In genomic region chr10:78445308-78445707, GRCh38 we compare ENCODE assay signal across 30 cellular contexts.
"Had no signal": no experiment of that assay in that cellular context is flagged by ENCODE, and none has a peak within 500 bp of the region (broad histone marks: within the 10 kb centered on the region; RNA-seq: fewer than 3 reads in every experiment).

No MANE protein-coding gene starts in this region.

- H3K36me3 Mint-ChIP-seq: activated CD4-positive, alpha-beta memory T cell treated with anti-CD3 and anti-CD28 coated beads for 36 hours; activated CD8-positive, alpha-beta memory T cell treated with anti-CD3 and anti-CD28 coated beads, Interleukin-2, amount 10 ng/mL, durations not matched to agents 7 days and 5 days; activated naive CD4-positive, alpha-beta T cell treated with anti-CD3 and anti-CD28 coated beads, Interleukin-2, amount 10 ng/mL, durations not matched to agents 7 days and 5 days; activated naive CD4-positive, alpha-beta T cell treated with anti-CD3 and anti-CD28 coated beads, Interleukin-2, amount 50 U/mL, for 72 hours; activated naive CD8-positive, alpha-beta T cell treated with anti-CD3 and anti-CD28 coated beads, Interleukin-2, amount 10 ng/mL, durations not matched to agents 7 days and 5 days; brain had no signal

- H3K27me3 ChIP-seq: ascending aorta, breast epithelium, cardiac muscle cell, colonic mucosa had no signal

- H3K27ac ChIP-seq: ascending aorta, breast epithelium, cardiac muscle cell, colonic mucosa had no signal

- H3K4me3 Mint-ChIP-seq: activated CD4-positive, alpha-beta memory T cell treated with anti-CD3 and anti-CD28 coated beads for 36 hours; activated CD4-positive, alpha-beta T cell treated with anti-CD3 and anti-CD28 coated beads for 36 hours; activated CD4-positive, alpha-beta T cell treated with anti-CD3 and anti-CD28 coated beads, Interleukin-2, amount 10 ng/mL, durations not matched to agents 24 days and 14 days; activated CD8-positive, alpha-beta memory T cell treated with anti-CD3 and anti-CD28 coated beads, Interleukin-2, amount 10 ng/mL, durations not matched to agents 7 days and 5 days; activated CD8-positive, alpha-beta T cell treated with anti-CD3 and anti-CD28 coated beads, Interleukin-2, amount 10 ng/mL, durations not matched to agents 7 days and 5 days; activated naive CD4-positive, alpha-beta T cell treated with anti-CD3 and anti-CD28 coated beads, Interleukin-2, amount 10 ng/mL, durations not matched to agents 7 days and 5 days; activated naive CD8-positive, alpha-beta T cell treated with anti-CD3 and anti-CD28 coated beads, Interleukin-2, amount 10 ng/mL, durations not matched to agents 7 days and 5 days; activated T-helper 1 cell treated with anti-CD3 and anti-CD28 coated beads, Interleukin-12 subunit alpha, Interleukin-12 subunit beta, Interleukin-2, Interleukin-4 antibody, amounts not matched to agents 30 ng/mL and 10 ng/mL and 1 ng/mL, durations not matched to agents 14 hours and 24 hours and 36 hours; brain; endodermal cell had no signal

- H3K27me3 Mint-ChIP-seq: activated CD8-positive, alpha-beta memory T cell treated with anti-CD3 and anti-CD28 coated beads, Interleukin-2, amount 10 ng/mL, durations not matched to agents 7 days and 5 days had no signal

- H3K4me1 Mint-ChIP-seq: activated CD4-positive, alpha-beta T cell treated with anti-CD3 and anti-CD28 coated beads for 36 hours; activated CD4-positive, alpha-beta T cell treated with anti-CD3 and anti-CD28 coated beads, Interleukin-2, amount 10 ng/mL, durations not matched to agents 24 days and 14 days; activated CD8-positive, alpha-beta memory T cell treated with anti-CD3 and anti-CD28 coated beads, Interleukin-2, amount 10 ng/mL, durations not matched to agents 7 days and 5 days; activated naive CD4-positive, alpha-beta T cell treated with anti-CD3 and anti-CD28 coated beads, Interleukin-2, amount 10 ng/mL, durations not matched to agents 7 days and 5 days; activated naive CD8-positive, alpha-beta T cell treated with anti-CD3 and anti-CD28 coated beads, Interleukin-2, amount 10 ng/mL, durations not matched to agents 7 days and 5 days had no signal

- H3K4me3 ChIP-seq: ascending aorta, breast epithelium, cardiac muscle cell, colonic mucosa had no signal

- ATAC-seq: activated CD4-positive, alpha-beta T cell treated with anti-CD3 and anti-CD28 coated beads for 36 hours; activated CD8-positive, alpha-beta memory T cell treated with anti-CD3 and anti-CD28 coated beads, Interleukin-2, amount 10 ng/mL, durations not matched to agents 7 days and 5 days; activated CD8-positive, alpha-beta T cell treated with anti-CD3 and anti-CD28 coated beads, Interleukin-2, amount 10 ng/mL, durations not matched to agents 7 days and 5 days; activated naive CD4-positive, alpha-beta T cell treated with anti-CD3 and anti-CD28 coated beads, Interleukin-2, amount 50 U/mL, for 72 hours; esophagus mucosa had no signal

- H3K4me1 ChIP-seq: breast epithelium, colonic mucosa had no signal

- FAIRE-seq: frontal cortex had no signal

- H3K9me3 ChIP-seq: ascending aorta, breast epithelium, colonic mucosa had no signal

- H3K9me3 Mint-ChIP-seq: activated CD4-positive, alpha-beta memory T cell treated with anti-CD3 and anti-CD28 coated beads for 36 hours; activated CD4-positive, alpha-beta T cell treated with anti-CD3 and anti-CD28 coated beads, Interleukin-2, amount 10 ng/mL, durations not matched to agents 24 days and 14 days; activated naive CD4-positive, alpha-beta T cell treated with anti-CD3 and anti-CD28 coated beads, Interleukin-2, amount 10 ng/mL, durations not matched to agents 7 days and 5 days; activated naive CD4-positive, alpha-beta T cell treated with anti-CD3 and anti-CD28 coated beads, Interleukin-2, amount 50 U/mL, for 72 hours; activated naive CD8-positive, alpha-beta T cell treated with anti-CD3 and anti-CD28 coated beads, Interleukin-2, amount 10 ng/mL, durations not matched to agents 7 days and 5 days; activated T-helper 1 cell treated with anti-CD3 and anti-CD28 coated beads, Interleukin-12 subunit alpha, Interleukin-12 subunit beta, Interleukin-2, Interleukin-4 antibody, amounts not matched to agents 30 ng/mL and 10 ng/mL and 1 ng/mL, durations not matched to agents 14 hours and 24 hours and 36 hours; activated T-helper 2 cell treated with anti-CD3 and anti-CD28 coated beads, Interferon-gamma antibody, Interleukin-2, Interleukin-4, amounts not matched to agents 10 μg/mL and 5 μg/mL and 100 μg/mL, durations not matched to agents 14 hours and 24 hours and 36 hours; brain; endodermal cell had no signal

- H3K27ac Mint-ChIP-seq: activated CD4-positive, alpha-beta memory T cell treated with anti-CD3 and anti-CD28 coated beads for 36 hours; activated CD4-positive, alpha-beta T cell treated with anti-CD3 and anti-CD28 coated beads for 36 hours; activated CD4-positive, alpha-beta T cell treated with anti-CD3 and anti-CD28 coated beads, Interleukin-2, amount 10 ng/mL, durations not matched to agents 24 days and 14 days; activated CD8-positive, alpha-beta memory T cell treated with anti-CD3 and anti-CD28 coated beads, Interleukin-2, amount 10 ng/mL, durations not matched to agents 7 days and 5 days; activated CD8-positive, alpha-beta T cell treated with anti-CD3 and anti-CD28 coated beads, Interleukin-2, amount 10 ng/mL, durations not matched to agents 7 days and 5 days; activated naive CD4-positive, alpha-beta T cell treated with anti-CD3 and anti-CD28 coated beads, Interleukin-2, amount 10 ng/mL, durations not matched to agents 7 days and 5 days; activated naive CD8-positive, alpha-beta T cell treated with anti-CD3 and anti-CD28 coated beads, Interleukin-2, amount 10 ng/mL, durations not matched to agents 7 days and 5 days; activated T-helper 1 cell treated with anti-CD3 and anti-CD28 coated beads, Interleukin-12 subunit alpha, Interleukin-12 subunit beta, Interleukin-2, Interleukin-4 antibody, amounts not matched to agents 30 ng/mL and 10 ng/mL and 1 ng/mL, durations not matched to agents 14 hours and 24 hours and 36 hours; activated T-helper 2 cell treated with anti-CD3 and anti-CD28 coated beads, Interferon-gamma antibody, Interleukin-2, Interleukin-4, amounts not matched to agents 10 μg/mL and 5 μg/mL and 100 μg/mL, durations not matched to agents 14 hours and 24 hours and 36 hours; endodermal cell had no signal

- DNase-seq: activated CD4-positive, alpha-beta memory T cell treated with anti-CD3 and anti-CD28 coated beads for 36 hours; activated CD4-positive, alpha-beta T cell treated with anti-CD3 and anti-CD28 coated beads for 36 hours; activated CD4-positive, alpha-beta T cell treated with anti-CD3 and anti-CD28 coated beads, Interleukin-2, amount 10 ng/mL, durations not matched to agents 24 days and 14 days; activated CD4-positive, CD25-positive, alpha-beta regulatory T cell; activated CD4-positive, CD25-positive, alpha-beta regulatory T cell treated with anti-CD3 and anti-CD28 coated beads, Interleukin-2, amount 50 U/mL, for 72 hours; activated CD8-positive, alpha-beta memory T cell treated with anti-CD3 and anti-CD28 coated beads, Interleukin-2, amount 10 ng/mL, durations not matched to agents 7 days and 5 days; activated CD8-positive, alpha-beta memory T cell treated with anti-CD3 and anti-CD28 coated beads, Interleukin-2, amount 50 U/mL, for 4 hours; activated CD8-positive, alpha-beta T cell treated with anti-CD3 and anti-CD28 coated beads, Interleukin-2, amount 10 ng/mL, durations not matched to agents 7 days and 5 days; activated gamma-delta T cell; activated naive CD4-positive, alpha-beta T cell; activated naive CD4-positive, alpha-beta T cell treated with anti-CD3 and anti-CD28 coated beads, Interleukin-2, amount 10 ng/mL, durations not matched to agents 7 days and 5 days; activated naive CD8-positive, alpha-beta T cell treated with anti-CD3 and anti-CD28 coated beads, Interleukin-2, amount 10 ng/mL, durations not matched to agents 7 days and 5 days; activated T-cell treated with anti-CD3 and anti-CD28 coated beads, Interleukin-2, amount 50 U/mL, for 1 hour; activated T-cell treated with anti-CD3 and anti-CD28 coated beads, Interleukin-2, amount 50 U/mL, for 48 hours; central memory CD4-positive, alpha-beta T cell; cerebellar nuclear complex; colonic mucosa; effector CD8-positive, alpha-beta T cell; endodermal cell; foreskin fibroblast; T-helper 2 cell had no signal

- H3K36me3 ChIP-seq: ascending aorta, breast epithelium, cardiac muscle cell, colonic mucosa had no signal
